ENCODE assay signal across 30 cellular contexts in genomic region chr6:144401736-144402733, GRCh38.
"Had no signal": no experiment of that assay in that cellular context is flagged by ENCODE, and none has a peak within 500 bp of the region (broad histone marks: within the 10 kb centered on the region; RNA-seq: fewer than 3 reads in every experiment).

No MANE protein-coding gene starts in this region.

- H3K27me3 Mint-ChIP-seq: naive thymus-derived CD8-positive, alpha-beta T cell; stimulated activated memory B cell treated with anti-CD40 and anti-IgM and Interleukin-4, amounts not matched to agents 10 μg/mL and 1 μg/mL and 100 μg/mL, for 72 hours had no signal

- H3K27ac ChIP-seq: coronary artery, esophagus muscularis mucosa, foreskin keratinocyte, gastroesophageal sphincter, heart left ventricle, hepatocyte, lower lobe of right lung, neutrophil, pancreas, suprapubic skin, transverse colon, upper lobe of right lung, uterus had no signal

- H3K4me1 Mint-ChIP-seq: neural crest cell had no signal

- FAIRE-seq: endothelial cell of umbilical vein, islet of Langerhans, pancreas had no signal

- ATAC-seq: foreskin keratinocyte; gastroesophageal sphincter; heart left ventricle; left colon; left ventricle myocardium superior; lower lobe of right lung; naive thymus-derived CD8-positive, alpha-beta T cell; sciatic nerve; stimulated activated memory B cell treated with anti-CD40 and anti-IgM and Interleukin-4, amounts not matched to agents 10 μg/mL and 1 μg/mL and 100 μg/mL, for 72 hours; stimulated activated naive CD8-positive, alpha-beta T cell treated with anti-CD3 and anti-CD28 coated beads, Interleukin-15, Interleukin-2, amounts not matched to agents 100 U/mL and 50 U/mL, for 24 hours; upper lobe of right lung had no signal

- H3K4me2 ChIP-seq: hepatocyte, smooth muscle cell had no signal

- H3K4me3 ChIP-seq: coronary artery, esophagus muscularis mucosa, gastroesophageal sphincter, heart left ventricle, hepatocyte, lower lobe of right lung, pancreas, smooth muscle cell, suprapubic skin, transverse colon, upper lobe of right lung, uterus had no signal

- DNase-seq: dermis blood vessel endothelial cell; effector memory CD4-positive, alpha-beta T cell; foreskin keratinocyte; heart left ventricle; kidney glomerular epithelial cell; left colon; left ventricle myocardium superior; lower lobe of right lung; naive thymus-derived CD8-positive, alpha-beta T cell; pancreas; retina; stimulated activated CD4-positive, alpha-beta T cell treated with anti-CD3 and anti-CD28 coated beads, Interleukin-12 subunit alpha, Interleukin-12 subunit beta, amount 100 ng/mL, for 4 hours; stimulated activated CD4-positive, alpha-beta T cell treated with anti-CD3 and anti-CD28 coated beads, Interleukin-2, amount 100 ng/mL, for 24 hours; stimulated activated CD4-positive, alpha-beta T cell treated with anti-CD3 and anti-CD28 coated beads, Interleukin-4, amount 100 ng/mL, for 24 hours; stimulated activated naive CD8-positive, alpha-beta T cell treated with anti-CD3 and anti-CD28 coated beads, Interleukin-15, Interleukin-2, amounts not matched to agents 100 U/mL and 50 U/mL, for 24 hours; transverse colon; upper lobe of right lung; uterus had no signal

- H2AFZ ChIP-seq: hepatocyte had no signal

- H3K36me3 ChIP-seq: esophagus muscularis mucosa, gastroesophageal sphincter, pancreas, suprapubic skin, transverse colon, uterus had no signal

- H3K4me1 ChIP-seq: uterus had no signal

- H3K4me3 Mint-ChIP-seq: naive thymus-derived CD8-positive, alpha-beta T cell; neural crest cell; stimulated activated memory B cell treated with anti-CD40 and anti-IgM and Interleukin-4, amounts not matched to agents 10 μg/mL and 1 μg/mL and 100 μg/mL, for 72 hours had no signal

- H3K9me3 ChIP-seq: esophagus muscularis mucosa, neutrophil, pancreas, suprapubic skin, upper lobe of right lung, uterus had no signal

- H3K27me3 ChIP-seq: esophagus muscularis mucosa, foreskin keratinocyte, gastroesophageal sphincter, heart left ventricle, hepatocyte, neutrophil, pancreas, suprapubic skin, transverse colon, upper lobe of right lung, uterus had no signal

- H3K27ac Mint-ChIP-seq: stimulated activated memory B cell treated with anti-CD40 and anti-IgM and Interleukin-4, amounts not matched to agents 10 μg/mL and 1 μg/mL and 100 μg/mL, for 72 hours had no signal
